In the genomic region with DNA sequence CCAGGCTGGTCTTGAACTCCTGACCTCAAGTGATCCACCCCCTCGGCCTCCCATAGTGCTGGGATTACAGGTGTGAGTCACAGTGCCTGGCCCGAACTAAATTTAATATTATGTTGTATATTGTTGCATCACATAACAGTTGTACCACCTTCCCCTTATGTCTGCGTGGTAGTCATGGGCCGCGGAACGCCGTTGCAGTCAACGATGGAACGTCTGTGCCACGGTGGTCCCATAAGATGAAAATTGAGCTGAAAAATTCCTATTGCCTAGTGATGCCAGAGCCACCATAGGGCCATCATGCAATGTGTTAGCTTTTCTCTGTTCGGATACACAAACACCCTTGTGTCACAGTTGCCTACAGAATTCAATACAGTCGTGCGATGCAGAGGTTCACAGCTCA, we compare ENCODE assay signal across 8 cellular contexts.
"Had no signal": no experiment of that assay in that cellular context is flagged by ENCODE, and none has a peak within 500 bp of the region (broad histone marks: within the 10 kb centered on the region; RNA-seq: fewer than 3 reads in every experiment).

No MANE protein-coding gene starts in this region.

- H3K4me3 ChIP-seq: GM12878 had no signal

- DNase-seq: GDM1, GF-D8 had no signal

- FAIRE-seq: G401.6, GM12878, GM12891, GM12892, GM18507, GM19239 had no signal
